ENCODE assay signal across 18 cellular contexts in genomic region chr12:57760347-57760982, GRCh38. TPM values are rescaled to one million over a fixed set of nuclear protein-coding genes. Genes with fewer than 3 reads are reported as not detected.
"Had no signal": no experiment of that assay in that cellular context is flagged by ENCODE, and none has a peak within 500 bp of the region (broad histone marks: within the 10 kb centered on the region; RNA-seq: fewer than 3 reads in every experiment).

No MANE protein-coding gene starts in this region.

- ATAC-seq: left cardiac atrium, T-helper 17 cell, upper lobe of right lung had no signal

- H3K9me3 ChIP-seq: thoracic aorta, upper lobe of right lung had no signal

- H3K36me3 ChIP-seq: brain microvascular endothelial cell had no signal

- H3K9me3 Mint-ChIP-seq: activated CD4-positive, alpha-beta T cell treated with anti-CD3 and anti-CD28 coated beads, Interleukin-2, amount 10 ng/mL, durations not matched to agents 7 days and 5 days; mesothelial cell of epicardium had no signal

- H3K4me3 ChIP-seq: lung, thoracic aorta, upper lobe of right lung had no signal

- H3K4me3 Mint-ChIP-seq: activated CD4-positive, alpha-beta T cell treated with anti-CD3 and anti-CD28 coated beads, Interleukin-2, amount 10 ng/mL, durations not matched to agents 7 days and 5 days; activated naive CD8-positive, alpha-beta T cell; mesothelial cell of epicardium had no signal

- H3K27me3 Mint-ChIP-seq: activated naive CD8-positive, alpha-beta T cell had no signal

- DNase-seq: activated CD4-positive, alpha-beta T cell treated with anti-CD3 and anti-CD28 coated beads, Interleukin-2, amount 10 ng/mL, durations not matched to agents 7 days and 5 days; activated CD4-positive, CD25-positive, alpha-beta regulatory T cell; activated CD8-positive, alpha-beta memory T cell treated with anti-CD3 and anti-CD28 coated beads for 24 hours; activated gamma-delta T cell treated with Interleukin-2 at 50 U/mL for 16 hours; amygdala; brain microvascular endothelial cell; effector memory CD4-positive, alpha-beta T cell; head of caudate nucleus; left cardiac atrium; stimulated activated CD4-positive, alpha-beta T cell treated with anti-CD3 and anti-CD28 coated beads, Interleukin-12 subunit alpha, Interleukin-12 subunit beta, amount 100 ng/mL, for 4 hours; stimulated activated CD4-positive, alpha-beta T cell treated with anti-CD3 and anti-CD28 coated beads, Interleukin-2, amount 100 ng/mL, for 24 hours; T-helper 17 cell; upper lobe of right lung had no signal

- H3K27ac ChIP-seq: brain microvascular endothelial cell, thoracic aorta, upper lobe of right lung had no signal

- H3K27ac Mint-ChIP-seq: activated CD4-positive, alpha-beta T cell treated with anti-CD3 and anti-CD28 coated beads, Interleukin-2, amount 10 ng/mL, durations not matched to agents 7 days and 5 days; activated naive CD8-positive, alpha-beta T cell; mesothelial cell of epicardium had no signal

RNA-seq across cellular contexts. Expression of gene CYP27B1, which starts 6.4 kb away (rescaled TPM):
- total RNA-seq: frontal cortex had no signal
